ENCODE assay signal across 1 cellular context in the genomic region with DNA sequence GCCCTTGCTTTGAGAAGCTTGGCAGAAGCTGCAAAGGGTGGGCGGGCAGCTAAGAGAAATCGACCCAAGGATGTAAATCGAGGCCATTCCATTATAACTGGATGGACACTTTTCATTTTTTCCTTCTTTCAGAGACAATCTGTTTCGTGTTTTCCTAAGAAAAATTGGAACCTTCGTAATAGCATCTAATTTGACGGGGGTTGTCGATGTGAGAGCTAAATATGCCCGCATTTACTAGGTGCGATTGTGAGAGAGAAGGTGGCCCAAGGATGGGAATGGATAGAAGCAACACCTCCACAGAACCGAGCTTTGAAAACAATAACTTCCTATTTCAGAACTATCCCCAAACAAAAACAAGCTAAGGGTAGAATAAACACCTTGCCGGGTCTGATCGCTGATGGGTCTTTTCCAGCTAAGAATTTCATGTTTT.
TF ChIP-seq lines count a peak whose summit lies in the region.

No MANE protein-coding gene starts in this region.

TF ChIP-seq in SK-N-SH treated with all-trans-retinoic acid at 6 μM for 48 hours, 23 proteins besides CTCF, POLR2A, EP300 and RAD21 (continued from another document):
- TF ChIP-seq RARB (CRISPR knock-in tag; IDR thresholded peaks at IDR 0.05), result no peak
- no peak for TF ChIP-seq TCF4 (CRISPR knock-in tag; IDR thresholded peaks at IDR 0.05; ENCODE audit: borderline replicate concordance)
